1 cellular context compared by ENCODE assay signal in the genomic region with DNA sequence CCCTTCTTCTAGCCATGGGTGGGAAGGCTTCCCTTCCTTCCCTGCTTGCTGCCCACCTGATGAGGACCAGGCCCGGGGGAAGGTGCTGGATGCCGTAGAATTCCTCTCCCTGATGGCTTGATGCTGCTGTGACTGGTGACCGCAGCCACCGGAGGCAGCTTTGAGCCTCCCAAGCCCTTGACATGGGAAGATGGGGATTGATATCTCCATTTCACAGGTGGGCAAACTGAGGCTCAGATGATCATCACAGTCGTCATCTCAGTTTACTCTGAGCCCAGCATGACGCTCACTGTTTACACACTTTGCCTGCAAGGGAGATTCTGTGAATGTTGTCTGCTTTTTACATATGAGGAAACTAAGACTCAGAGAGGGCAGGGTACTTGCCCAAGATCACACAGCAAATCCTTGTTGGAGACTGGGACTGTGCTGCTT.
TF ChIP-seq lines count a peak whose summit lies in the region.

No MANE protein-coding gene starts in this region.

TF ChIP-seq in HepG2, 621 proteins besides CTCF, POLR2A, EP300 and RAD21 (continued from another document and continues in another):
- TF ChIP-seq, protein P1, sequence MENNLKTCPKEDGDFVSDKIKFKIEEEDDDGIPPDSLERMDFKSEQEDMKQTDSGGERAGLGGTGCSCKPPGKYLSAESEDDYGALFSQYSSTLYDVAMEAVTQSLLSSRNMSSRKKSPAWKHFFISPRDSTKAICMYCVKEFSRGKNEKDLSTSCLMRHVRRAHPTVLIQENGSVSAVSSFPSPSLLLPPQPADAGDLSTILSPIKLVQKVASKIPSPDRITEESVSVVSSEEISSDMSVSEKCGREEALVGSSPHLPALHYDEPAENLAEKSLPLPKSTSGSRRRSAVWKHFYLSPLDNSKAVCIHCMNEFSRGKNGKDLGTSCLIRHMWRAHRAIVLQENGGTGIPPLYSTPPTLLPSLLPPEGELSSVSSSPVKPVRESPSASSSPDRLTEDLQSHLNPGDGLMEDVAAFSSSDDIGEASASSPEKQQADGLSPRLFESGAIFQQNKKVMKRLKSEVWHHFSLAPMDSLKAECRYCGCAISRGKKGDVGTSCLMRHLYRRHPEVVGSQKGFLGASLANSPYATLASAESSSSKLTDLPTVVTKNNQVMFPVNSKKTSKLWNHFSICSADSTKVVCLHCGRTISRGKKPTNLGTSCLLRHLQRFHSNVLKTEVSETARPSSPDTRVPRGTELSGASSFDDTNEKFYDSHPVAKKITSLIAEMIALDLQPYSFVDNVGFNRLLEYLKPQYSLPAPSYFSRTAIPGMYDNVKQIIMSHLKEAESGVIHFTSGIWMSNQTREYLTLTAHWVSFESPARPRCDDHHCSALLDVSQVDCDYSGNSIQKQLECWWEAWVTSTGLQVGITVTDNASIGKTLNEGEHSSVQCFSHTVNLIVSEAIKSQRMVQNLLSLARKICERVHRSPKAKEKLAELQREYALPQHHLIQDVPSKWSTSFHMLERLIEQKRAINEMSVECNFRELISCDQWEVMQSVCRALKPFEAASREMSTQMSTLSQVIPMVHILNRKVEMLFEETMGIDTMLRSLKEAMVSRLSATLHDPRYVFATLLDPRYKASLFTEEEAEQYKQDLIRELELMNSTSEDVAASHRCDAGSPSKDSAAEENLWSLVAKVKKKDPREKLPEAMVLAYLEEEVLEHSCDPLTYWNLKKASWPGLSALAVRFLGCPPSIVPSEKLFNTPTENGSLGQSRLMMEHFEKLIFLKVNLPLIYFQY (CRISPR knock-in tag; IDR thresholded peaks at IDR 0.05; ENCODE audit: borderline replicate concordance): no peak
- TF ChIP-seq, protein P2, sequence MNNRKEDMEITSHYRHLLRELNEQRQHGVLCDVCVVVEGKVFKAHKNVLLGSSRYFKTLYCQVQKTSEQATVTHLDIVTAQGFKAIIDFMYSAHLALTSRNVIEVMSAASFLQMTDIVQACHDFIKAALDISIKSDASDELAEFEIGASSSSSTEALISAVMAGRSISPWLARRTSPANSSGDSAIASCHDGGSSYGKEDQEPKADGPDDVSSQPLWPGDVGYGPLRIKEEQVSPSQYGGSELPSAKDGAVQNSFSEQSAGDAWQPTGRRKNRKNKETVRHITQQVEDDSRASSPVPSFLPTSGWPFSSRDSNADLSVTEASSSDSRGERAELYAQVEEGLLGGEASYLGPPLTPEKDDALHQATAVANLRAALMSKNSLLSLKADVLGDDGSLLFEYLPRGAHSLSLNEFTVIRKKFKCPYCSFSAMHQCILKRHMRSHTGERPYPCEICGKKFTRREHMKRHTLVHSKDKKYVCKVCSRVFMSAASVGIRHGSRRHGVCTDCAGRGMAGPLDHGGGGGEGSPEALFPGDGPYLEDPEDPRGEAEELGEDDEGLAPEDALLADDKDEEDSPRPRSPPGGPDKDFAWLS (CRISPR knock-in tag; IDR thresholded peaks at IDR 0.05; ENCODE audit: borderline replicate concordance): no peak
- TF ChIP-seq, protein P3, sequence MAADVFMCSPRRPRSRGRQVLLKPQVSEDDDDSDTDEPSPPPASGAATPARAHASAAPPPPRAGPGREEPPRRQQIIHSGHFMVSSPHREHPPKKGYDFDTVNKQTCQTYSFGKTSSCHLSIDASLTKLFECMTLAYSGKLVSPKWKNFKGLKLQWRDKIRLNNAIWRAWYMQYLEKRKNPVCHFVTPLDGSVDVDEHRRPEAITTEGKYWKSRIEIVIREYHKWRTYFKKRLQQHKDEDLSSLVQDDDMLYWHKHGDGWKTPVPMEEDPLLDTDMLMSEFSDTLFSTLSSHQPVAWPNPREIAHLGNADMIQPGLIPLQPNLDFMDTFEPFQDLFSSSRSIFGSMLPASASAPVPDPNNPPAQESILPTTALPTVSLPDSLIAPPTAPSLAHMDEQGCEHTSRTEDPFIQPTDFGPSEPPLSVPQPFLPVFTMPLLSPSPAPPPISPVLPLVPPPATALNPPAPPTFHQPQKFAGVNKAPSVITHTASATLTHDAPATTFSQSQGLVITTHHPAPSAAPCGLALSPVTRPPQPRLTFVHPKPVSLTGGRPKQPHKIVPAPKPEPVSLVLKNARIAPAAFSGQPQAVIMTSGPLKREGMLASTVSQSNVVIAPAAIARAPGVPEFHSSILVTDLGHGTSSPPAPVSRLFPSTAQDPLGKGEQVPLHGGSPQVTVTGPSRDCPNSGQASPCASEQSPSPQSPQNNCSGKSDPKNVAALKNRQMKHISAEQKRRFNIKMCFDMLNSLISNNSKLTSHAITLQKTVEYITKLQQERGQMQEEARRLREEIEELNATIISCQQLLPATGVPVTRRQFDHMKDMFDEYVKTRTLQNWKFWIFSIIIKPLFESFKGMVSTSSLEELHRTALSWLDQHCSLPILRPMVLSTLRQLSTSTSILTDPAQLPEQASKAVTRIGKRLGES (CRISPR knock-in tag; IDR thresholded peaks at IDR 0.05; ENCODE audit: borderline replicate concordance): no peak
- TF ChIP-seq AHR (CRISPR knock-in tag; IDR thresholded peaks at IDR 0.05) (no peak), FOXO1 (CRISPR knock-in tag; IDR thresholded peaks at IDR 0.05) (0 out of 2 replicates have a peak, but pooled peaks have one; percentile 26), ZNF878 (CRISPR knock-in tag; IDR thresholded peaks at IDR 0.05) (no peak), TMF1 (CRISPR knock-in tag; IDR thresholded peaks at IDR 0.05; ENCODE audit: low read depth) (no peak), ATF7 (IDR thresholded peaks at IDR 0.05) (no peak), ATF7 (CRISPR knock-in tag; IDR thresholded peaks at IDR 0.05) (no peak), ZNF605 (CRISPR knock-in tag; IDR thresholded peaks at IDR 0.05) (no peak), RBM39 (IDR thresholded peaks at IDR 0.05; ENCODE audit: low read depth, low read length, poor library complexity, severe bottlenecking) (no peak), ZNF230 (CRISPR knock-in tag; IDR thresholded peaks at IDR 0.05) (no peak), ZBTB42 (CRISPR knock-in tag; IDR thresholded peaks at IDR 0.05) (no peak), ZNF816 (CRISPR knock-in tag; IDR thresholded peaks at IDR 0.05; ENCODE audit: borderline replicate concordance) (no peak), RBM22 (optimal IDR thresholded peaks at IDR 0.05; ENCODE audit: low read length) (peak; percentile 90), GZF1 (CRISPR knock-in tag; IDR thresholded peaks at IDR 0.05) (no peak), RNF2 (conservative IDR thresholded peaks at IDR 0.05; ENCODE audit: low read depth) (no peak), ZNF776 (CRISPR knock-in tag; IDR thresholded peaks at IDR 0.05) (no peak), SOX5 (CRISPR knock-in tag; IDR thresholded peaks at IDR 0.05; ENCODE audit: borderline replicate concordance) (no peak), CHD4 (IDR thresholded peaks at IDR 0.05; ENCODE audit: borderline replicate concordance, low read length) (peak; percentile 99)
- TF ChIP-seq, protein P4, sequence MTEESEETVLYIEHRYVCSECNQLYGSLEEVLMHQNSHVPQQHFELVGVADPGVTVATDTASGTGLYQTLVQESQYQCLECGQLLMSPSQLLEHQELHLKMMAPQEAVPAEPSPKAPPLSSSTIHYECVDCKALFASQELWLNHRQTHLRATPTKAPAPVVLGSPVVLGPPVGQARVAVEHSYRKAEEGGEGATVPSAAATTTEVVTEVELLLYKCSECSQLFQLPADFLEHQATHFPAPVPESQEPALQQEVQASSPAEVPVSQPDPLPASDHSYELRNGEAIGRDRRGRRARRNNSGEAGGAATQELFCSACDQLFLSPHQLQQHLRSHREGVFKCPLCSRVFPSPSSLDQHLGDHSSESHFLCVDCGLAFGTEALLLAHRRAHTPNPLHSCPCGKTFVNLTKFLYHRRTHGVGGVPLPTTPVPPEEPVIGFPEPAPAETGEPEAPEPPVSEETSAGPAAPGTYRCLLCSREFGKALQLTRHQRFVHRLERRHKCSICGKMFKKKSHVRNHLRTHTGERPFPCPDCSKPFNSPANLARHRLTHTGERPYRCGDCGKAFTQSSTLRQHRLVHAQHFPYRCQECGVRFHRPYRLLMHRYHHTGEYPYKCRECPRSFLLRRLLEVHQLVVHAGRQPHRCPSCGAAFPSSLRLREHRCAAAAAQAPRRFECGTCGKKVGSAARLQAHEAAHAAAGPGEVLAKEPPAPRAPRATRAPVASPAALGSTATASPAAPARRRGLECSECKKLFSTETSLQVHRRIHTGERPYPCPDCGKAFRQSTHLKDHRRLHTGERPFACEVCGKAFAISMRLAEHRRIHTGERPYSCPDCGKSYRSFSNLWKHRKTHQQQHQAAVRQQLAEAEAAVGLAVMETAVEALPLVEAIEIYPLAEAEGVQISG (CRISPR knock-in tag; IDR thresholded peaks at IDR 0.05): no peak
- TF ChIP-seq, protein P5, sequence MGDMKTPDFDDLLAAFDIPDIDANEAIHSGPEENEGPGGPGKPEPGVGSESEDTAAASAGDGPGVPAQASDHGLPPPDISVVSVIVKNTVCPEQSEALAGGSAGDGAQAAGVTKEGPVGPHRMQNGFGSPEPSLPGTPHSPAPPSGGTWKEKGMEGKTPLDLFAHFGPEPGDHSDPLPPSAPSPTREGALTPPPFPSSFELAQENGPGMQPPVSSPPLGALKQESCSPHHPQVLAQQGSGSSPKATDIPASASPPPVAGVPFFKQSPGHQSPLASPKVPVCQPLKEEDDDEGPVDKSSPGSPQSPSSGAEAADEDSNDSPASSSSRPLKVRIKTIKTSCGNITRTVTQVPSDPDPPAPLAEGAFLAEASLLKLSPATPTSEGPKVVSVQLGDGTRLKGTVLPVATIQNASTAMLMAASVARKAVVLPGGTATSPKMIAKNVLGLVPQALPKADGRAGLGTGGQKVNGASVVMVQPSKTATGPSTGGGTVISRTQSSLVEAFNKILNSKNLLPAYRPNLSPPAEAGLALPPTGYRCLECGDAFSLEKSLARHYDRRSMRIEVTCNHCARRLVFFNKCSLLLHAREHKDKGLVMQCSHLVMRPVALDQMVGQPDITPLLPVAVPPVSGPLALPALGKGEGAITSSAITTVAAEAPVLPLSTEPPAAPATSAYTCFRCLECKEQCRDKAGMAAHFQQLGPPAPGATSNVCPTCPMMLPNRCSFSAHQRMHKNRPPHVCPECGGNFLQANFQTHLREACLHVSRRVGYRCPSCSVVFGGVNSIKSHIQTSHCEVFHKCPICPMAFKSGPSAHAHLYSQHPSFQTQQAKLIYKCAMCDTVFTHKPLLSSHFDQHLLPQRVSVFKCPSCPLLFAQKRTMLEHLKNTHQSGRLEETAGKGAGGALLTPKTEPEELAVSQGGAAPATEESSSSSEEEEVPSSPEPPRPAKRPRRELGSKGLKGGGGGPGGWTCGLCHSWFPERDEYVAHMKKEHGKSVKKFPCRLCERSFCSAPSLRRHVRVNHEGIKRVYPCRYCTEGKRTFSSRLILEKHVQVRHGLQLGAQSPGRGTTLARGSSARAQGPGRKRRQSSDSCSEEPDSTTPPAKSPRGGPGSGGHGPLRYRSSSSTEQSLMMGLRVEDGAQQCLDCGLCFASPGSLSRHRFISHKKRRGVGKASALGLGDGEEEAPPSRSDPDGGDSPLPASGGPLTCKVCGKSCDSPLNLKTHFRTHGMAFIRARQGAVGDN (CRISPR knock-in tag; IDR thresholded peaks at IDR 0.05): no peak
- TF ChIP-seq, protein P6, sequence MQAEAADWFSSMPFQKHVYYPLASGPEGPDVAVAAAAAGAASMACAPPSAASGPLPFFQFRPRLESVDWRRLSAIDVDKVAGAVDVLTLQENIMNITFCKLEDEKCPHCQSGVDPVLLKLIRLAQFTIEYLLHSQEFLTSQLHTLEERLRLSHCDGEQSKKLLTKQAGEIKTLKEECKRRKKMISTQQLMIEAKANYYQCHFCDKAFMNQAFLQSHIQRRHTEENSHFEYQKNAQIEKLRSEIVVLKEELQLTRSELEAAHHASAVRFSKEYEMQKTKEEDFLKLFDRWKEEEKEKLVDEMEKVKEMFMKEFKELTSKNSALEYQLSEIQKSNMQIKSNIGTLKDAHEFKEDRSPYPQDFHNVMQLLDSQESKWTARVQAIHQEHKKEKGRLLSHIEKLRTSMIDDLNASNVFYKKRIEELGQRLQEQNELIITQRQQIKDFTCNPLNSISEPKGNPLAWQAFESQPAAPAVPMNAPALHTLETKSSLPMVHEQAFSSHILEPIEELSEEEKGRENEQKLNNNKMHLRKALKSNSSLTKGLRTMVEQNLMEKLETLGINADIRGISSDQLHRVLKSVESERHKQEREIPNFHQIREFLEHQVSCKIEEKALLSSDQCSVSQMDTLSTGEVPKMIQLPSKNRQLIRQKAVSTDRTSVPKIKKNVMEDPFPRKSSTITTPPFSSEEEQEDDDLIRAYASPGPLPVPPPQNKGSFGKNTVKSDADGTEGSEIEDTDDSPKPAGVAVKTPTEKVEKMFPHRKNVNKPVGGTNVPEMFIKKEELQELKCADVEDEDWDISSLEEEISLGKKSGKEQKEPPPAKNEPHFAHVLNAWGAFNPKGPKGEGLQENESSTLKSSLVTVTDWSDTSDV (CRISPR knock-in tag; IDR thresholded peaks at IDR 0.05): no peak
- TF ChIP-seq, protein P7, sequence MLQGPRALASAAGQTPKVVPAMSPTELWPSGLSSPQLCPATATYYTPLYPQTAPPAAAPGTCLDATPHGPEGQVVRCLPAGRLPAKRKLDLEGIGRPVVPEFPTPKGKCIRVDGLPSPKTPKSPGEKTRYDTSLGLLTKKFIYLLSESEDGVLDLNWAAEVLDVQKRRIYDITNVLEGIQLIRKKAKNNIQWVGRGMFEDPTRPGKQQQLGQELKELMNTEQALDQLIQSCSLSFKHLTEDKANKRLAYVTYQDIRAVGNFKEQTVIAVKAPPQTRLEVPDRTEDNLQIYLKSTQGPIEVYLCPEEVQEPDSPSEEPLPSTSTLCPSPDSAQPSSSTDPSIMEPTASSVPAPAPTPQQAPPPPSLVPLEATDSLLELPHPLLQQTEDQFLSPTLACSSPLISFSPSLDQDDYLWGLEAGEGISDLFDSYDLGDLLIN (CRISPR knock-in tag; IDR thresholded peaks at IDR 0.05; ENCODE audit: borderline replicate concordance): no peak
- TF ChIP-seq, protein P8, sequence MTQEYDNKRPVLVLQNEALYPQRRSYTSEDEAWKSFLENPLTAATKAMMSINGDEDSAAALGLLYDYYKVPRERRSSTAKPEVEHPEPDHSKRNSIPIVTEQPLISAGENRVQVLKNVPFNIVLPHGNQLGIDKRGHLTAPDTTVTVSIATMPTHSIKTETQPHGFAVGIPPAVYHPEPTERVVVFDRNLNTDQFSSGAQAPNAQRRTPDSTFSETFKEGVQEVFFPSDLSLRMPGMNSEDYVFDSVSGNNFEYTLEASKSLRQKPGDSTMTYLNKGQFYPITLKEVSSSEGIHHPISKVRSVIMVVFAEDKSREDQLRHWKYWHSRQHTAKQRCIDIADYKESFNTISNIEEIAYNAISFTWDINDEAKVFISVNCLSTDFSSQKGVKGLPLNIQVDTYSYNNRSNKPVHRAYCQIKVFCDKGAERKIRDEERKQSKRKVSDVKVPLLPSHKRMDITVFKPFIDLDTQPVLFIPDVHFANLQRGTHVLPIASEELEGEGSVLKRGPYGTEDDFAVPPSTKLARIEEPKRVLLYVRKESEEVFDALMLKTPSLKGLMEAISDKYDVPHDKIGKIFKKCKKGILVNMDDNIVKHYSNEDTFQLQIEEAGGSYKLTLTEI (CRISPR knock-in tag; conservative IDR thresholded peaks at IDR 0.05): no peak
- TF ChIP-seq, protein P9, sequence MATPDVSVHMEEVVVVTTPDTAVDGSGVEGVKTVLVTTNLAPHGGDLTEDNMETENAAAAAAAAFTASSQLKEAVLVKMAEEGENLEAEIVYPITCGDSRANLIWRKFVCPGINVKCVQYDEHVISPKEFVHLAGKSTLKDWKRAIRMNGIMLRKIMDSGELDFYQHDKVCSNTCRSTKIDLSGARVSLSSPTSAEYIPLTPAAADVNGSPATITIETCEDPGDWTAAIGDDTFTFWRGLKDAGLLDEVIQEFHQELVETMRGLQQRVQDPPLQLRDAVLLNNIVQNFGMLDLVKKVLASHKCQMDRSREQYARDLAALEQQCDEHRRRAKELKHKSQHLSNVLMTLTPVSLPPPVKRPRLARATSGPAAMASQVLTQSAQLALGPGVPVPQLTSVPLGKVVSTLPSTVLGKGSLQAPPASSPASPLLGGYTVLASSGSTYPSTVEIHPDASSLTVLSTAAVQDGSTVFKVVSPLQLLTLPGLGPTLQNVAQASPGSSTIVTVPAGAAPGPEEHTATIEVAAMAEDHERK (CRISPR knock-in tag; IDR thresholded peaks at IDR 0.05; ENCODE audit: low read depth): no peak
